9 cellular contexts compared by ENCODE assay signal in the genomic region with DNA sequence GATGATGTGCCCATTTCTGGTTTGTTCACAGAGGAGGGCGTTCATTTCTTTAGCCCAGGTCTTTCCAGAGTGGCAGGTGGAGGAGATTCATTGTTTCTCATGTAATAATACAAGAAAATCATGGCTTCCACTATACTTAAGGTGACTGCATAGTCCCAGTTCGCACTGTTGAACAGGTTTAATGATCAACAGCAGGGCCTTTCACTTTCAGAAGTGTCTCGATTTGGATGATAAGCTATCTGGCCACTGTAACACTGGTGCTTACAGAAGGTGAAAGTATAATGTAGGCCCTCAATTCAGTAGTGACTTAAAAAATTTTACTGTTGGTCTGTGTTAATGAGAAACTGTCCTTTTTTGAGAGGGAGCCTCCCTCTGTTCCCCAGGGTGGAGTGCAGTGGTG. TPM values are rescaled to one million over a fixed set of nuclear protein-coding genes. Genes with fewer than 3 reads are reported as not detected.
DNase-seq lines count a peak whose midpoint lies in the region; ATAC-seq and TF ChIP-seq lines count a peak whose summit lies in the region.
"Had no signal": no experiment of that assay in that cellular context is flagged by ENCODE, and none has a peak within 500 bp of the region (broad histone marks: within the 10 kb centered on the region; RNA-seq: fewer than 3 reads in every experiment).

No MANE protein-coding gene starts in this region.

- TF ChIP-seq CTCF in colonic mucosa (IDR thresholded peaks at IDR 0.05), result no peak

- H3K36me3 ChIP-seq in BLaER1 treated with 17β-estradiol and CSF1 and Interleukin-3, amounts not matched to agents 10 nM and 100 nM, result peaks cover 37 to 54% (median 40%) of the 10 kb centered on the region in 11 experiments
- H3K36me3 ChIP-seq in colonic mucosa, result no peaks in the 10 kb centered on the region

- peaks cover 16 to 54% (median 35%) of the 10 kb centered on the region in 11 experiments; a peak in 18 of 22 replicates for H4K20me1 ChIP-seq in BLaER1 treated with 17β-estradiol and CSF1 and Interleukin-3, amounts not matched to agents 10 nM and 100 nM

- peak overlapping the region; percentile 88 to 96 (median 91); a peak in 21 of 22 replicates for H3K9ac ChIP-seq in BLaER1 treated with 17β-estradiol and CSF1 and Interleukin-3, amounts not matched to agents 10 nM and 100 nM
- H3K9ac ChIP-seq in colonic mucosa (ENCODE audit: low read depth in 2 of 2, low read length in 2 of 2), result peak overlapping the region in 1 of 2 donors; percentile 60

- no peaks in the 10 kb centered on the region for H3K9me3 ChIP-seq in BLaER1 treated with 17β-estradiol and CSF1 and Interleukin-3, amounts not matched to agents 10 nM and 100 nM (replicated peaks in 1 of 11)
- H3K9me3 ChIP-seq in colonic mucosa, result no peaks in the 10 kb centered on the region

- intact Hi-C loops in colonic mucosa (cut with DNase I), result no loop called here

- H3K27ac ChIP-seq in BLaER1 treated with 17β-estradiol and CSF1 and Interleukin-3, amounts not matched to agents 10 nM and 100 nM, result peak overlapping the region in 8 of 11 experiments; percentile 87 to 91 (median 90); a peak in 15 of 22 replicates
- H3K27ac ChIP-seq in colonic mucosa, result peak overlapping the region; percentile 93
- H3K27ac ChIP-seq: epithelial cell of prostate had no signal

- peak overlapping the region; percentile 81 to 98 (median 92) for H3K4me3 ChIP-seq in BLaER1 treated with 17β-estradiol and CSF1 and Interleukin-3, amounts not matched to agents 10 nM and 100 nM
- H3K4me3 ChIP-seq in colonic mucosa, result peak overlapping the region; percentile 98

- no peaks in the 10 kb centered on the region for H3K27me3 ChIP-seq in BLaER1 treated with 17β-estradiol and CSF1 and Interleukin-3, amounts not matched to agents 10 nM and 100 nM
- H3K27me3 ChIP-seq in colonic mucosa, result no peaks in the 10 kb centered on the region

- H3K4me1 ChIP-seq in BLaER1 treated with 17β-estradiol and CSF1 and Interleukin-3, amounts not matched to agents 10 nM and 100 nM, result peaks cover 25 to 43% (median 32%) of the 10 kb centered on the region in 10 experiments
- peaks cover 10% of the 10 kb centered on the region for H3K4me1 ChIP-seq in colonic mucosa

- peak; percentile 41 for ATAC-seq in GM19372 (IDR thresholded peaks at IDR 0.05; ENCODE audit: low read depth, unreplicated experiment)
- ATAC-seq in HG03442 (IDR thresholded peaks at IDR 0.05; ENCODE audit: unreplicated experiment), result peak; percentile 35

- DNase-seq in colonic mucosa (no peak), renal cortical epithelial cell (ENCODE audit: low read depth) (peak; percentile 62), NCI-H2081 treated with DMSO at 0.1 percent for 48 hours (lab: John Stamatoyannopoulos, UW) (no peak), AG08396 (ENCODE audit: low spot score) (no peak), NCI-H510A treated with DMSO at 0.1 percent for 48 hours (lab: John Stamatoyannopoulos, UW) (no peak)

- peak overlapping the region; percentile 84 to 97 (median 93) for H3K4me2 ChIP-seq in BLaER1 treated with 17β-estradiol and CSF1 and Interleukin-3, amounts not matched to agents 10 nM and 100 nM

RNA-seq across cellular contexts. Expression of gene RMC1, which starts 1.4 kb away (rescaled TPM):
- 10 to 100 TPM; 28.4 to 34.9 TPM for total RNA-seq in colonic mucosa
- 34.9 and 39.9 TPM in 2 replicates for total RNA-seq in renal cortical epithelial cell

RNA-seq across cellular contexts. Expression of gene RIOK3, which starts 51.6 kb away (rescaled TPM):
- total RNA-seq in colonic mucosa, result 100 to 1,000 TPM in 1 of 2 donors, 10 to 100 TPM in 1; 76.6 to 165 TPM
- total RNA-seq in renal cortical epithelial cell, result 59.2 and 102 TPM in 2 replicates
